ENCODE assay signal across 12 cellular contexts in genomic region chr1:231416896-231417295, GRCh38. TPM values are rescaled to one million over a fixed set of nuclear protein-coding genes. Genes with fewer than 3 reads are reported as not detected.
DNase-seq lines count a peak whose midpoint lies in the region; ATAC-seq, FAIRE-seq and TF ChIP-seq lines count a peak whose summit lies in the region.
"Had no signal": no experiment of that assay in that cellular context is flagged by ENCODE, and none has a peak within 500 bp of the region (broad histone marks: within the 10 kb centered on the region; RNA-seq: fewer than 3 reads in every experiment).

No MANE protein-coding gene starts in this region.

- dilution Hi-C loops in mammary epithelial cell (cut with HindIII; ENCODE audit: low sequenced_read_pairs), result loop anchor here (5.0 kb wide), 1 partner anchor 80 kb away; the partner anchor contains the start of genes EXOC8 and SPRTN

- H3K27ac ChIP-seq in KMS-11, result no peak overlapping the region
- no peak overlapping the region for H3K27ac ChIP-seq in mammary epithelial cell (ENCODE audit: insufficient read depth, low read depth, low read length)
- H3K27ac ChIP-seq in gastroesophageal sphincter, result peak overlapping the region in 1 of 4 donors; percentile 10
- H3K27ac ChIP-seq: brain microvascular endothelial cell, lower lobe of right lung had no signal

- FAIRE-seq in HTR-8/SVneo (lab: Jason Lieb, UNC), result no peak
- FAIRE-seq: G401.6, H54 had no signal

- BruUV-seq in mammary epithelial cell (replicated peaks; lab: Mats Ljungman, UMichigan), result no TSS peak

- H4K20me1 ChIP-seq in KMS-11 (ENCODE audit: insufficient read depth), result no peaks in the 10 kb centered on the region
- no peaks in the 10 kb centered on the region for H4K20me1 ChIP-seq in mammary epithelial cell (ENCODE audit: insufficient read depth, low read length)

- no peak for TF ChIP-seq POLR2A in gastroesophageal sphincter (IDR thresholded peaks at IDR 0.05)

- WGBS in mammary epithelial cell (ENCODE audit: low coverage, missing lambda C conversion rate), result 81% methylated on average over 1 of the region's 1 CpG
- 11 to 21% methylated on average over 1 of the region's 1 CpG for WGBS in gastroesophageal sphincter (ENCODE audit: low coverage in 1 of 2), 2 donors

- no peaks in the 10 kb centered on the region for H3K36me3 ChIP-seq in KMS-11 (ENCODE audit: insufficient read depth)
- peaks cover 3% of the 10 kb centered on the region for H3K36me3 ChIP-seq in mammary epithelial cell (ENCODE audit: insufficient read depth, low read length)
- H3K36me3 ChIP-seq in gastroesophageal sphincter, result peaks cover 0 to 4% of the 10 kb centered on the region in 2 donors
- H3K36me3 ChIP-seq: brain microvascular endothelial cell, lower lobe of right lung had no signal

- H3K79me2 ChIP-seq in KMS-11 (ENCODE audit: insufficient read depth, low read depth) (peaks cover 83% of the 10 kb centered on the region), mammary epithelial cell (ENCODE audit: insufficient read depth, low read length) (peaks cover 99% of the 10 kb centered on the region)

- no peaks in the 10 kb centered on the region for H3K27me3 ChIP-seq in KMS-11 (ENCODE audit: insufficient read depth, low read depth)
- no peaks in the 10 kb centered on the region for H3K27me3 ChIP-seq in mammary epithelial cell (ENCODE audit: insufficient read depth, low read length)
- no peaks in the 10 kb centered on the region for H3K27me3 ChIP-seq in gastroesophageal sphincter
- H3K27me3 ChIP-seq: brain microvascular endothelial cell had no signal

- H3K9ac ChIP-seq in KMS-11, result no peak overlapping the region
- no peak overlapping the region for H3K9ac ChIP-seq in mammary epithelial cell (ENCODE audit: insufficient read depth, low read length)

- H3K9me3 Mint-ChIP-seq in osteocyte (ENCODE audit: unreplicated experiment), result no peaks in the 10 kb centered on the region

- in situ Hi-C loops in mammary epithelial cell (cut with MboI; ENCODE audit: low sequenced_read_pairs in 2 of 2), result loop anchor here in 1 of 2 donors (5.0 kb wide), 1 partner anchor 60 kb away; no protein-coding TSS in a partner anchor

- no peak overlapping the region for H3K27ac Mint-ChIP-seq in osteocyte (ENCODE audit: unreplicated experiment)

- CTCF ChIA-PET in mammary epithelial cell (lab: Charles Lee; ENCODE audit: low non-redundant PET), result no interaction called here

- peak overlapping the region; percentile 29 for H3K4me3 Mint-ChIP-seq in osteocyte (ENCODE audit: unreplicated experiment)

- H3K4me3 ChIP-seq in KMS-11 (IDR thresholded peaks at IDR 0.05; ENCODE audit: insufficient read depth, low read depth, low read length) (no peak overlapping the region), mammary epithelial cell (replicated peaks in 1 of 3; ENCODE audit: insufficient read depth in 1 of 3, low read depth in 2 of 3, low read length in 3 of 3) (no peak overlapping the region), gastroesophageal sphincter (peak overlapping the region in 1 of 2 donors; percentile 66)

- no peaks in the 10 kb centered on the region for H3K9me3 ChIP-seq in mammary epithelial cell (replicated peaks; ENCODE audit: insufficient read depth, low read length)
- H3K9me3 ChIP-seq in gastroesophageal sphincter, result no peaks in the 10 kb centered on the region
- H3K9me3 ChIP-seq: lower lobe of right lung had no signal

- H2AFZ ChIP-seq in KMS-11 (ENCODE audit: low read depth) (no peak overlapping the region), mammary epithelial cell (ENCODE audit: low read depth, low read length) (no peak overlapping the region)

- TF ChIP-seq CTCF in KMS-11 (conservative IDR thresholded peaks at IDR 0.05; ENCODE audit: low read depth, low read length), result no peak
- TF ChIP-seq CTCF in mammary epithelial cell (conservative IDR thresholded peaks at IDR 0.05 in 1 of 2, IDR thresholded peaks at IDR 0.05 in 1 of 2; ENCODE audit: extremely low read depth in 1 of 2, insufficient read depth in 1 of 2, low read depth in 1 of 2, low read length in 2 of 2), result no peak
- TF ChIP-seq CTCF in osteocyte (IDR thresholded peaks at IDR 0.05), result no peak
- TF ChIP-seq CTCF in gastroesophageal sphincter (IDR thresholded peaks at IDR 0.05), result no peak

- TF ChIP-seq EP300 in gastroesophageal sphincter (IDR thresholded peaks at IDR 0.05), result no peak

- H3K36me3 Mint-ChIP-seq in osteocyte (ENCODE audit: unreplicated experiment), result peaks cover 15% of the 10 kb centered on the region

- intact Hi-C loops in mammary epithelial cell (cut with micrococcal nuclease), result loop anchor here (5.0 kb wide), 1 partner anchor 35 kb away; no protein-coding TSS in a partner anchor

- peaks cover 56% of the 10 kb centered on the region for H3K4me1 Mint-ChIP-seq in osteocyte (ENCODE audit: unreplicated experiment)

- ATAC-seq in gastroesophageal sphincter, result no peak
- ATAC-seq: lower lobe of right lung had no signal

- H3K4me1 ChIP-seq in KMS-11 (ENCODE audit: low read depth, poor library complexity, severe bottlenecking) (peaks cover 46% of the 10 kb centered on the region), mammary epithelial cell (ENCODE audit: insufficient read depth, low read length) (peaks cover 25% of the 10 kb centered on the region), gastroesophageal sphincter (peaks cover 5 to 82% (median 26%) of the 10 kb centered on the region in 3 donors)

- peak; percentile 26 for DNase-seq in CMK (ENCODE audit: low read depth)
- DNase-seq in mammary epithelial cell, result no peak
- DNase-seq in osteocyte (ENCODE audit: extremely low spot score, unreplicated experiment), result no peak
- DNase-seq in LoVo (ENCODE audit: low spot score), result no peak
- DNase-seq in HTR-8/SVneo (ENCODE audit: insufficient read length, low spot score), result no peak
- DNase-seq: brain microvascular endothelial cell, lower lobe of right lung, NCI-H1930 had no signal

- H3K4me2 ChIP-seq in KMS-11, result peak overlapping the region; percentile 97; the same call in 1 of the 2 replicates
- peak overlapping the region; percentile 90 for H3K4me2 ChIP-seq in mammary epithelial cell (ENCODE audit: insufficient read depth, low read depth, low read length)

- H3K27me3 Mint-ChIP-seq in osteocyte (ENCODE audit: unreplicated experiment), result no peaks in the 10 kb centered on the region

RNA-seq across cellular contexts. Expression of gene EGLN1, which starts 5.2 kb away (rescaled TPM):
- total RNA-seq in mammary epithelial cell (10 to 100 TPM; 18.5 to 24.0 TPM), osteocyte (27.5 and 30.3 TPM in 2 replicates), gastroesophageal sphincter (10 to 100 TPM; 42.5 to 67.5 (median 56.7) TPM)
- polyA plus RNA-seq in mammary epithelial cell, result 15.8 TPM
- polyA minus RNA-seq in mammary epithelial cell, result 57.5 TPM
